Comparison of ENCODE assay signal across 1 cellular context in the genomic region with DNA sequence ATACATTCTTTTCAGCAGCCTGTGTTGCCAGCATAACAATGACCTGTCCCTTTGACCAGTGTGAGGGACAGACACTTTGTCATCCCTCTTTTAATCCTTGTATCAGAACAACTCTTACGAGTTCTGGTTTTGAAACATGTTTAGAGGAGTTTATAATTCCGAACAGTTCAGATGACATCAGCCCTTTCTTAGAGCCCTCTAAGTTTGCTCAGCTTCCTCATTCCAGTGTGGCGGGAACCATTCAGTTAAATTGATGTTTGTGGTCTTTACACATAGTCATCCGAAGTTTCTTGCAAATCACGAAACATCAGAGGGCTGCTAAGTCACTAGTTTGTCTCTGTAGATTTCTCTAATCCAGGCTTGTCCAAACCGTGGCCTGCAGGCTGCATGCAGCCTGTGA.
TF ChIP-seq lines count a peak whose summit lies in the region.

No MANE protein-coding gene starts in this region.

TF ChIP-seq in GM12878, 131 proteins besides CTCF, POLR2A, EP300 and RAD21 (continued from another document):
- TF ChIP-seq, protein P1, sequence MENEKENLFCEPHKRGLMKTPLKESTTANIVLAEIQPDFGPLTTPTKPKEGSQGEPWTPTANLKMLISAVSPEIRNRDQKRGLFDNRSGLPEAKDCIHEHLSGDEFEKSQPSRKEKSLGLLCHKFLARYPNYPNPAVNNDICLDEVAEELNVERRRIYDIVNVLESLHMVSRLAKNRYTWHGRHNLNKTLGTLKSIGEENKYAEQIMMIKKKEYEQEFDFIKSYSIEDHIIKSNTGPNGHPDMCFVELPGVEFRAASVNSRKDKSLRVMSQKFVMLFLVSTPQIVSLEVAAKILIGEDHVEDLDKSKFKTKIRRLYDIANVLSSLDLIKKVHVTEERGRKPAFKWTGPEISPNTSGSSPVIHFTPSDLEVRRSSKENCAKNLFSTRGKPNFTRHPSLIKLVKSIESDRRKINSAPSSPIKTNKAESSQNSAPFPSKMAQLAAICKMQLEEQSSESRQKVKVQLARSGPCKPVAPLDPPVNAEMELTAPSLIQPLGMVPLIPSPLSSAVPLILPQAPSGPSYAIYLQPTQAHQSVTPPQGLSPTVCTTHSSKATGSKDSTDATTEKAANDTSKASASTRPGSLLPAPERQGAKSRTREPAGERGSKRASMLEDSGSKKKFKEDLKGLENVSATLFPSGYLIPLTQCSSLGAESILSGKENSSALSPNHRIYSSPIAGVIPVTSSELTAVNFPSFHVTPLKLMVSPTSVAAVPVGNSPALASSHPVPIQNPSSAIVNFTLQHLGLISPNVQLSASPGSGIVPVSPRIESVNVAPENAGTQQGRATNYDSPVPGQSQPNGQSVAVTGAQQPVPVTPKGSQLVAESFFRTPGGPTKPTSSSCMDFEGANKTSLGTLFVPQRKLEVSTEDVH (IDR thresholded peaks at IDR 0.05; ENCODE audit: low read depth, partially characterized antibody) = no peak
- peak; percentile 44 for TF ChIP-seq RUNX3 (IDR thresholded peaks at IDR 0.05; ENCODE audit: low read length)
- TF ChIP-seq ATF7 (IDR thresholded peaks at IDR 0.05; ENCODE audit: low read depth) = peak; percentile 27; the same call in 1 of the 2 replicates
- TF ChIP-seq ZNF24 (IDR thresholded peaks at IDR 0.05) = no peak
TF ChIP-seq in GM12878: peak in this region for 2.
